Comparison of ENCODE assay signal across 8 cellular contexts in the genomic region with DNA sequence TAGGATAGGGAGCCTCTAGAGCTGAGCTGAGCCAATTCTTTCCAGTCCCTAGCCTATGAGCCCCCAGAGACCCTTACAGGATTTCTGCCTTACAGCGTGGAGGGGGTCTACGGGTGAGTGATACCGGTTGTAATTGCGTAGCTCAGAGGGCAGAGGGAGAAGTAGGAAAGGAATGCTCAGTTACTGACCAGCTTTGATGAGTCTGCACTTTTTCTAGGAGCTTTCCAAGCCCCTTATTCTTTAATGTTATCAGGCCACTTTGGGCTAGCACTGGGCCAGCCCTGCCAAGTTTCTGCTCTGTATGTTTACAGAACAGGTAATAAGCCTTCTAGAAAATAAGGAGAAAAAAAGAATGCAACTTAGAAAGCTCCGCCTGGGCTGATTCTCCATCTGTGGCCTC. TPM values are rescaled to one million over a fixed set of nuclear protein-coding genes. Genes with fewer than 3 reads are reported as not detected.
"Had no signal": no experiment of that assay in that cellular context is flagged by ENCODE, and none has a peak within 500 bp of the region (broad histone marks: within the 10 kb centered on the region; RNA-seq: fewer than 3 reads in every experiment).

No MANE protein-coding gene starts in this region.

RNA-seq across cellular contexts. Expression of a gene that starts 17.8 kb away (rescaled TPM):
- total RNA-seq: LHCN-M2, MCF 10A, NCI-H460, OCI-LY7, PC-3, Peyer's patch, Right ventricle myocardium superior had no signal
- polyA plus RNA-seq: SK-N-SH had no signal

RNA-seq across cellular contexts. Expression of a gene that starts 46.3 kb away (rescaled TPM):
- total RNA-seq: LHCN-M2, MCF 10A, NCI-H460, OCI-LY7, PC-3, Peyer's patch, Right ventricle myocardium superior had no signal
- polyA plus RNA-seq: SK-N-SH had no signal
